27 cellular contexts compared by ENCODE assay signal in genomic region chr4:153174821-153175567, GRCh38. TPM values are rescaled to one million over a fixed set of nuclear protein-coding genes. Genes with fewer than 3 reads are reported as not detected.
"Had no signal": no experiment of that assay in that cellular context is flagged by ENCODE, and none has a peak within 500 bp of the region (broad histone marks: within the 10 kb centered on the region; RNA-seq: fewer than 3 reads in every experiment).

No MANE protein-coding gene starts in this region.

- H3K36me3 ChIP-seq: heart right ventricle, left ventricle myocardium inferior, ovary, prostate gland, stomach, thoracic aorta, tibial artery, upper lobe of right lung had no signal

- H3K9me3 ChIP-seq: heart right ventricle, left ventricle myocardium inferior, mucosa of descending colon, ovary, prostate gland, stomach, thoracic aorta, tibial artery, upper lobe of right lung had no signal

- H3K27me3 ChIP-seq: hepatocyte, ovary, stomach, upper lobe of right lung had no signal

- DNase-seq: heart right ventricle; left ventricle myocardium inferior; midbrain; mucosa of descending colon; naive thymus-derived CD4-positive, alpha-beta T cell; ovary; posterior cingulate gyrus; retina; right cardiac atrium; stimulated activated CD4-positive, alpha-beta T cell treated with anti-CD3 and anti-CD28 coated beads, Interleukin-12 subunit alpha, Interleukin-12 subunit beta, amount 100 ng/mL, for 4 hours; stimulated activated CD4-positive, alpha-beta T cell treated with anti-CD3 and anti-CD28 coated beads, Interleukin-15, amount 100 ng/mL, for 24 hours; stimulated activated CD4-positive, alpha-beta T cell treated with anti-CD3 and anti-CD28 coated beads, Interleukin-2, amount 100 ng/mL, for 24 hours; stimulated activated CD4-positive, alpha-beta T cell treated with anti-CD3 and anti-CD28 coated beads, Interleukin-4, amount 100 ng/mL, for 1 hour; stimulated activated naive B cell treated with anti-CD40 and anti-IgM and Interleukin-4, amounts not matched to agents 10 μg/mL and 1 μg/mL and 100 μg/mL, for 72 hours; stimulated activated naive CD8-positive, alpha-beta T cell treated with anti-CD3 and anti-CD28 coated beads, Interleukin-15, Interleukin-2, amounts not matched to agents 100 U/mL and 50 U/mL, for 24 hours; stomach; tibial artery; trophoblast cell; upper lobe of right lung had no signal

- H3K4me1 ChIP-seq: heart right ventricle, left ventricle myocardium inferior, prostate gland, stomach, tibial artery, upper lobe of right lung had no signal

- H3K27ac ChIP-seq: heart right ventricle, hepatocyte, left ventricle myocardium inferior, ovary, prostate gland, stomach, thoracic aorta, tibial artery, upper lobe of right lung had no signal

- H3K4me3 Mint-ChIP-seq: naive thymus-derived CD4-positive, alpha-beta T cell; natural killer cell treated with Interleukin-12 subunit alpha and Interleukin-12 subunit beta and Interleukin-15 and Interleukin-18, amount 100 ng/mL, for 72 hours; stimulated activated naive B cell treated with anti-CD40 and anti-IgM and Interleukin-4, amounts not matched to agents 10 μg/mL and 1 μg/mL and 100 μg/mL, for 72 hours had no signal

- FAIRE-seq: islet of Langerhans, urothelium cell line had no signal

- H2AFZ ChIP-seq: hepatocyte had no signal

- ATAC-seq: heart right ventricle; mucosa of descending colon; naive thymus-derived CD4-positive, alpha-beta T cell; natural killer cell treated with Interleukin-12 subunit alpha and Interleukin-12 subunit beta and Interleukin-15 and Interleukin-18, amount 100 ng/mL, for 72 hours; right cardiac atrium; stimulated activated naive B cell treated with anti-CD40 and anti-IgM and Interleukin-4, amounts not matched to agents 10 μg/mL and 1 μg/mL and 100 μg/mL, for 72 hours; stimulated activated naive CD8-positive, alpha-beta T cell treated with anti-CD3 and anti-CD28 coated beads, Interleukin-15, Interleukin-2, amounts not matched to agents 100 U/mL and 50 U/mL, for 24 hours; upper lobe of right lung had no signal

- H3K79me2 ChIP-seq: hepatocyte had no signal

- H3K4me1 Mint-ChIP-seq: naive thymus-derived CD4-positive, alpha-beta T cell; stimulated activated naive B cell treated with anti-CD40 and anti-IgM and Interleukin-4, amounts not matched to agents 10 μg/mL and 1 μg/mL and 100 μg/mL, for 72 hours had no signal

- H3K27ac Mint-ChIP-seq: natural killer cell treated with Interleukin-12 subunit alpha and Interleukin-12 subunit beta and Interleukin-15 and Interleukin-18, amount 100 ng/mL, for 72 hours; stimulated activated naive B cell treated with anti-CD40 and anti-IgM and Interleukin-4, amounts not matched to agents 10 μg/mL and 1 μg/mL and 100 μg/mL, for 72 hours had no signal

- H3K4me2 ChIP-seq: hepatocyte, smooth muscle cell had no signal

- H3K9me3 Mint-ChIP-seq: natural killer cell treated with Interleukin-12 subunit alpha and Interleukin-12 subunit beta and Interleukin-15 and Interleukin-18, amount 100 ng/mL, for 72 hours; stimulated activated naive B cell treated with anti-CD40 and anti-IgM and Interleukin-4, amounts not matched to agents 10 μg/mL and 1 μg/mL and 100 μg/mL, for 72 hours had no signal

- H3K4me3 ChIP-seq: heart right ventricle, hepatocyte, left ventricle myocardium inferior, lung, mucosa of descending colon, ovary, prostate gland, smooth muscle cell, stomach, thoracic aorta, tibial artery, upper lobe of right lung had no signal

- H3K36me3 Mint-ChIP-seq: naive thymus-derived CD4-positive, alpha-beta T cell; natural killer cell treated with Interleukin-12 subunit alpha and Interleukin-12 subunit beta and Interleukin-15 and Interleukin-18, amount 100 ng/mL, for 72 hours; stimulated activated naive B cell treated with anti-CD40 and anti-IgM and Interleukin-4, amounts not matched to agents 10 μg/mL and 1 μg/mL and 100 μg/mL, for 72 hours had no signal

RNA-seq across cellular contexts. Expression of gene TRIM2, which starts 29.2 kb away (rescaled TPM):
- total RNA-seq: natural killer cell treated with Interleukin-12 subunit alpha and Interleukin-12 subunit beta and Interleukin-15 and Interleukin-18, amount 100 ng/mL, for 72 hours had no signal
